ENCODE assay signal across 8 cellular contexts in genomic region chr7:36264123-36264916, GRCh38.
A peak's percentile ranks its signal among the peaks of the same experiment; 100 is the strongest.
DNase-seq lines count a peak whose midpoint lies in the region; ATAC-seq and FAIRE-seq lines count a peak whose summit lies in the region.
"Had no signal": no experiment of that assay in that cellular context is flagged by ENCODE, and none has a peak within 500 bp of the region (broad histone marks: within the 10 kb centered on the region; RNA-seq: fewer than 3 reads in every experiment).

No MANE protein-coding gene starts in this region.

- POLR2A ChIA-PET in activated CD4-positive, alpha-beta T cell treated with anti-CD3 and anti-CD28 coated beads, Interleukin-2, amount 10 ng/mL, durations not matched to agents 7 days and 5 days (lab: Charles Lee), result no interaction called here

- no peaks in the 10 kb centered on the region for H3K27me3 Mint-ChIP-seq in activated CD4-positive, alpha-beta T cell treated with anti-CD3 and anti-CD28 coated beads, Interleukin-2, amount 10 ng/mL, durations not matched to agents 7 days and 5 days

- peaks cover 3% of the 10 kb centered on the region for H3K9me3 Mint-ChIP-seq in activated CD4-positive, alpha-beta T cell treated with anti-CD3 and anti-CD28 coated beads, Interleukin-2, amount 10 ng/mL, durations not matched to agents 7 days and 5 days

- peaks cover 15% of the 10 kb centered on the region for H3K4me1 Mint-ChIP-seq in activated CD4-positive, alpha-beta T cell treated with anti-CD3 and anti-CD28 coated beads, Interleukin-2, amount 10 ng/mL, durations not matched to agents 7 days and 5 days

- DNase-seq in NCI-H2029 treated with DMSO at 0.1 percent for 48 hours (lab: John Stamatoyannopoulos, UW) (peak; percentile 2), left lobe of liver (ENCODE audit: low spot score) (no peak), urothelium cell line (ENCODE audit: low spot score) (no peak), NCI-H774 (lab: John Stamatoyannopoulos, UW) (no peak)
- no peak for DNase-seq in activated CD4-positive, alpha-beta T cell treated with anti-CD3 and anti-CD28 coated beads, Interleukin-2, amount 10 ng/mL, durations not matched to agents 7 days and 5 days
- DNase-seq in stimulated activated CD4-positive, alpha-beta T cell treated with anti-CD3 and anti-CD28 coated beads, Interleukin-4, amount 100 ng/mL, for 24 hours, result no peak

- CTCF ChIA-PET in activated CD4-positive, alpha-beta T cell treated with anti-CD3 and anti-CD28 coated beads, Interleukin-2, amount 10 ng/mL, durations not matched to agents 7 days and 5 days (lab: Charles Lee), result interaction anchor here (0.6 kb wide), 1 partner anchor 8 kb away, joined by 3 read pairs; no protein-coding TSS in a partner anchor

- peak; percentile 80 for FAIRE-seq in urothelium cell line (lab: Jason Lieb, UNC)
- FAIRE-seq: colon had no signal

- H3K27ac Mint-ChIP-seq in activated CD4-positive, alpha-beta T cell treated with anti-CD3 and anti-CD28 coated beads, Interleukin-2, amount 10 ng/mL, durations not matched to agents 7 days and 5 days, result no peak overlapping the region

- peaks cover 3% of the 10 kb centered on the region for H3K36me3 Mint-ChIP-seq in activated CD4-positive, alpha-beta T cell treated with anti-CD3 and anti-CD28 coated beads, Interleukin-2, amount 10 ng/mL, durations not matched to agents 7 days and 5 days (ENCODE audit: low read depth)

- peak; percentile 47 for ATAC-seq in GM21717 (IDR thresholded peaks at IDR 0.05; ENCODE audit: unreplicated experiment)
- peak; percentile 28 for ATAC-seq in left lobe of liver

- H3K4me3 Mint-ChIP-seq in activated CD4-positive, alpha-beta T cell treated with anti-CD3 and anti-CD28 coated beads, Interleukin-2, amount 10 ng/mL, durations not matched to agents 7 days and 5 days, result no peak overlapping the region
